2 cellular contexts compared by ENCODE assay signal in the genomic region with DNA sequence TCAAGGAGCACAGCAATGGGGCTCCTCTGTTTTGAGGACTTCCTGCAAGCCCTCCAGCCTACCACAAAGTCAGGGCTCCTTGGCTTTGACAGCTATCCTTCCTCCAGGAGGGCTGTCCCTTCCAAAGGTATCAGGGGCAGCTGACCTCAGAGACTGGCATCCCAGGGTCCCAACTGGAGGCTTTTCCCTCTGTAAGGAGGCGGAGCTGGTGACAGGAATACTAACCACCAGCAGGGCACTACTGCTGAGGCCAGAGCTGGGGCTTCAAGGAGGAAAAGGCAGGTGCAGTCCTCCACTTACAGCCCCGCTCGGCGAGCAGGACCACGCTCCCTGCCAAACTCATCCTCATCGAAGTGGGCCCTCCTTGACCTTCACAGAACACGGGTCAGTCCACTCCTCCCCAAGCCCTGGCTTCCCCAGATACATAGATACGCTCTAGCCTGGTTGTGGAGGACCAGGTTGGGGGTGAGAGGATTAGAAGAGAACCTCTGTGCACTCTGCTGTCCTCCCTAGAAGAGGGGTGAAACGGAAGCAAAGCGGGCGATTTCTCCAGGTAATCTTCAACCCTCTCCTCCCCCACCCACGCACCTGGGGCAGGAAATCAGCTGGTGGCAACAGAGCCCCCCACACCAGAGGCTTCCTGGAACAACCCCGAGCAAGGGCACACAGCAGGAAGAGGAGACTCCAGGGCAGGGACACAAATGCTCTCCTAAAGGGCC.
TF ChIP-seq lines count a peak whose summit lies in the region.

No MANE protein-coding gene starts in this region.

TF ChIP-seq in HepG2, 621 proteins besides CTCF, POLR2A, EP300 and RAD21 (continues in another document):
- no peak for TF ChIP-seq HOXD1 (CRISPR knock-in tag; IDR thresholded peaks at IDR 0.05)
- 0 out of 2 replicates have a peak, but pooled peaks have one; percentile 28 for TF ChIP-seq ZNF556 (CRISPR knock-in tag; IDR thresholded peaks at IDR 0.05; ENCODE audit: borderline replicate concordance)
- TF ChIP-seq RFX3 (CRISPR knock-in tag; IDR thresholded peaks at IDR 0.05): no peak
- TF ChIP-seq, protein P1, sequence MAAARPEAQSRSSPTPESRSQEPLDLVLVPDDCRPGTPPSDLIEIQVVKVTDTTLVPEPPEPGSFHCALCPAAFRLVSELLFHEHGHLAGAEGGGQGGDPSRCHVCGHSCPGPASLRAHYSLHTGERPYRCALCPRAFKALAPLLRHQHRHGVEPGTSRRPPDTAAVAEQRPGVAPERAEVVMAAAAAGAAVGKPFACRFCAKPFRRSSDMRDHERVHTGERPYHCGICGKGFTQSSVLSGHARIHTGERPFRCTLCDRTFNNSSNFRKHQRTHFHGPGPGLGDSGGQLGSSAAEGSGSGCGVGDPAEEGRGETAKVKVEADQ (CRISPR knock-in tag; IDR thresholded peaks at IDR 0.05; ENCODE audit: borderline replicate concordance): no peak
- no peak for TF ChIP-seq NFYC (CRISPR knock-in tag; IDR thresholded peaks at IDR 0.05)
- peak; percentile 39; the same call in 1 of the 2 replicates for TF ChIP-seq ZNF263 (CRISPR knock-in tag; IDR thresholded peaks at IDR 0.05)
- no peak for TF ChIP-seq ZNF841 (CRISPR knock-in tag; IDR thresholded peaks at IDR 0.05; ENCODE audit: borderline replicate concordance)
- no peak for TF ChIP-seq ZKSCAN8 (CRISPR knock-in tag; IDR thresholded peaks at IDR 0.05; ENCODE audit: borderline replicate concordance)
- no peak for TF ChIP-seq KLF9 (CRISPR knock-in tag; IDR thresholded peaks at IDR 0.05; ENCODE audit: low read depth)
- TF ChIP-seq HMG20A (CRISPR knock-in tag; IDR thresholded peaks at IDR 0.05; ENCODE audit: borderline replicate concordance): no peak
- TF ChIP-seq ZNF790 (CRISPR knock-in tag; IDR thresholded peaks at IDR 0.05; ENCODE audit: borderline replicate concordance): no peak
- TF ChIP-seq ZNF12 (CRISPR knock-in tag; IDR thresholded peaks at IDR 0.05): no peak
- no peak for TF ChIP-seq SP1 (IDR thresholded peaks at IDR 0.05)
- TF ChIP-seq SP1 (CRISPR knock-in tag; IDR thresholded peaks at IDR 0.05): no peak
- TF ChIP-seq, protein P2, sequence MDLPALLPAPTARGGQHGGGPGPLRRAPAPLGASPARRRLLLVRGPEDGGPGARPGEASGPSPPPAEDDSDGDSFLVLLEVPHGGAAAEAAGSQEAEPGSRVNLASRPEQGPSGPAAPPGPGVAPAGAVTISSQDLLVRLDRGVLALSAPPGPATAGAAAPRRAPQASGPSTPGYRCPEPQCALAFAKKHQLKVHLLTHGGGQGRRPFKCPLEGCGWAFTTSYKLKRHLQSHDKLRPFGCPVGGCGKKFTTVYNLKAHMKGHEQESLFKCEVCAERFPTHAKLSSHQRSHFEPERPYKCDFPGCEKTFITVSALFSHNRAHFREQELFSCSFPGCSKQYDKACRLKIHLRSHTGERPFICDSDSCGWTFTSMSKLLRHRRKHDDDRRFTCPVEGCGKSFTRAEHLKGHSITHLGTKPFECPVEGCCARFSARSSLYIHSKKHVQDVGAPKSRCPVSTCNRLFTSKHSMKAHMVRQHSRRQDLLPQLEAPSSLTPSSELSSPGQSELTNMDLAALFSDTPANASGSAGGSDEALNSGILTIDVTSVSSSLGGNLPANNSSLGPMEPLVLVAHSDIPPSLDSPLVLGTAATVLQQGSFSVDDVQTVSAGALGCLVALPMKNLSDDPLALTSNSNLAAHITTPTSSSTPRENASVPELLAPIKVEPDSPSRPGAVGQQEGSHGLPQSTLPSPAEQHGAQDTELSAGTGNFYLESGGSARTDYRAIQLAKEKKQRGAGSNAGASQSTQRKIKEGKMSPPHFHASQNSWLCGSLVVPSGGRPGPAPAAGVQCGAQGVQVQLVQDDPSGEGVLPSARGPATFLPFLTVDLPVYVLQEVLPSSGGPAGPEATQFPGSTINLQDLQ (CRISPR knock-in tag; IDR thresholded peaks at IDR 0.05): no peak
- no peak for TF ChIP-seq ZNF33A (CRISPR knock-in tag; IDR thresholded peaks at IDR 0.05; ENCODE audit: borderline replicate concordance)
- TF ChIP-seq ZNF180 (CRISPR knock-in tag; IDR thresholded peaks at IDR 0.05; ENCODE audit: borderline replicate concordance, low read depth): no peak
- TF ChIP-seq ZNF383 (CRISPR knock-in tag; IDR thresholded peaks at IDR 0.05; ENCODE audit: borderline replicate concordance): no peak
- TF ChIP-seq CCAR2 (optimal IDR thresholded peaks at IDR 0.05; ENCODE audit: low read depth, low read length): no peak
- TF ChIP-seq, protein P3, sequence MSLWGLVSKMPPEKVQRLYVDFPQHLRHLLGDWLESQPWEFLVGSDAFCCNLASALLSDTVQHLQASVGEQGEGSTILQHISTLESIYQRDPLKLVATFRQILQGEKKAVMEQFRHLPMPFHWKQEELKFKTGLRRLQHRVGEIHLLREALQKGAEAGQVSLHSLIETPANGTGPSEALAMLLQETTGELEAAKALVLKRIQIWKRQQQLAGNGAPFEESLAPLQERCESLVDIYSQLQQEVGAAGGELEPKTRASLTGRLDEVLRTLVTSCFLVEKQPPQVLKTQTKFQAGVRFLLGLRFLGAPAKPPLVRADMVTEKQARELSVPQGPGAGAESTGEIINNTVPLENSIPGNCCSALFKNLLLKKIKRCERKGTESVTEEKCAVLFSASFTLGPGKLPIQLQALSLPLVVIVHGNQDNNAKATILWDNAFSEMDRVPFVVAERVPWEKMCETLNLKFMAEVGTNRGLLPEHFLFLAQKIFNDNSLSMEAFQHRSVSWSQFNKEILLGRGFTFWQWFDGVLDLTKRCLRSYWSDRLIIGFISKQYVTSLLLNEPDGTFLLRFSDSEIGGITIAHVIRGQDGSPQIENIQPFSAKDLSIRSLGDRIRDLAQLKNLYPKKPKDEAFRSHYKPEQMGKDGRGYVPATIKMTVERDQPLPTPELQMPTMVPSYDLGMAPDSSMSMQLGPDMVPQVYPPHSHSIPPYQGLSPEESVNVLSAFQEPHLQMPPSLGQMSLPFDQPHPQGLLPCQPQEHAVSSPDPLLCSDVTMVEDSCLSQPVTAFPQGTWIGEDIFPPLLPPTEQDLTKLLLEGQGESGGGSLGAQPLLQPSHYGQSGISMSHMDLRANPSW (CRISPR knock-in tag; IDR thresholded peaks at IDR 0.05; ENCODE audit: borderline replicate concordance): no peak
- TF ChIP-seq, protein P4, sequence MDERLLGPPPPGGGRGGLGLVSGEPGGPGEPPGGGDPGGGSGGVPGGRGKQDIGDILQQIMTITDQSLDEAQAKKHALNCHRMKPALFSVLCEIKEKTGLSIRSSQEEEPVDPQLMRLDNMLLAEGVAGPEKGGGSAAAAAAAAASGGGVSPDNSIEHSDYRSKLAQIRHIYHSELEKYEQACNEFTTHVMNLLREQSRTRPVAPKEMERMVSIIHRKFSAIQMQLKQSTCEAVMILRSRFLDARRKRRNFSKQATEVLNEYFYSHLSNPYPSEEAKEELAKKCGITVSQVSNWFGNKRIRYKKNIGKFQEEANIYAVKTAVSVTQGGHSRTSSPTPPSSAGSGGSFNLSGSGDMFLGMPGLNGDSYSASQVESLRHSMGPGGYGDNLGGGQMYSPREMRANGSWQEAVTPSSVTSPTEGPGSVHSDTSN (CRISPR knock-in tag; IDR thresholded peaks at IDR 0.05): no peak
- TF ChIP-seq ZNF746 (CRISPR knock-in tag; IDR thresholded peaks at IDR 0.05): no peak

TF ChIP-seq in WTC11, 78 proteins besides CTCF, POLR2A, EP300 and RAD21:
- no peak for TF ChIP-seq GABPB1 (CRISPR knock-in tag; IDR thresholded peaks at IDR 0.05)
- TF ChIP-seq ZNF263 (CRISPR knock-in tag; IDR thresholded peaks at IDR 0.05; ENCODE audit: low read depth): peak; percentile 33; the same call in 1 of the 2 replicates
